In genomic region chr3:194769020-194769643, GRCh38 we compare ENCODE assay signal across 8 cellular contexts.
DNase-seq lines count a peak whose midpoint lies in the region; ATAC-seq and TF ChIP-seq lines count a peak whose summit lies in the region.

No MANE protein-coding gene starts in this region.

- H4K8ac ChIP-seq in mesendoderm (ENCODE audit: low read depth, low read length): no peak overlapping the region

- TF ChIP-seq CTCF in endodermal cell (conservative IDR thresholded peaks at IDR 0.05): no peak

- peak overlapping the region; percentile 93 for H3K56ac ChIP-seq in mesendoderm (ENCODE audit: low read length)

- H3K9ac ChIP-seq in endodermal cell (ENCODE audit: extremely low read depth, low read length, poor library complexity, severe bottlenecking) (no peak overlapping the region), mesendoderm (ENCODE audit: low read length) (peak overlapping the region; percentile 75)

- H3K27me3 Mint-ChIP-seq in endodermal cell (ENCODE audit: insufficient read depth): peaks cover 46% of the 10 kb centered on the region

- no peak overlapping the region for H3K27ac Mint-ChIP-seq in endodermal cell

- no peaks in the 10 kb centered on the region for H3K36me3 ChIP-seq in endodermal cell (ENCODE audit: control insufficient read depth, insufficient read depth, low read length)
- H3K36me3 ChIP-seq in mesendoderm (ENCODE audit: control insufficient read depth, insufficient read depth, low read length): no peaks in the 10 kb centered on the region

- no peak overlapping the region for H4K5ac ChIP-seq in mesendoderm (ENCODE audit: low read length)

- peak overlapping the region; percentile 48 for H3K4ac ChIP-seq in mesendoderm (ENCODE audit: low read depth, low read length)

- no peak overlapping the region for H2BK120ac ChIP-seq in mesendoderm (ENCODE audit: low read depth, low read length)

- peak overlapping the region; percentile 83 for H3K4me3 ChIP-seq in endodermal cell (ENCODE audit: low read length)
- H3K4me3 ChIP-seq in mesendoderm (ENCODE audit: low read length): peak overlapping the region; percentile 61

- no peak overlapping the region for H2BK15ac ChIP-seq in mesendoderm (replicated peaks; ENCODE audit: low read depth)

- H3K9me3 ChIP-seq in endodermal cell (ENCODE audit: control insufficient read depth, low read length): no peaks in the 10 kb centered on the region

- peak overlapping the region; percentile 64 for H3K4me3 Mint-ChIP-seq in endodermal cell

- no peak overlapping the region for H3K23ac ChIP-seq in mesendoderm (ENCODE audit: low read length)

- no peaks in the 10 kb centered on the region for H3K4me1 ChIP-seq in endodermal cell (ENCODE audit: control insufficient read depth, insufficient read depth, low read length)
- peaks cover 2% of the 10 kb centered on the region for H3K4me1 ChIP-seq in mesendoderm (ENCODE audit: control insufficient read depth, low read depth, low read length)

- peaks cover 8% of the 10 kb centered on the region for H3K4me1 Mint-ChIP-seq in endodermal cell

- no peaks in the 10 kb centered on the region for H3K79me1 ChIP-seq in mesendoderm (ENCODE audit: low read length)

- WGBS in endodermal cell (ENCODE audit: insufficient coverage in 1 of 2, insufficient read length in 1 of 2), 2 experiments: 4 to 20% methylated on average over 9 to 16 of the region's 16 CpGs
- no CpG with 5 or more reads among the region's 16 CpGs for WGBS in mesendoderm (ENCODE audit: extremely low coverage, insufficient coverage, low lambda C conversion rate)

- no peaks in the 10 kb centered on the region for H3K79me2 ChIP-seq in mesendoderm (ENCODE audit: control insufficient read depth, insufficient read depth, low read length)

- H3K36me3 Mint-ChIP-seq in endodermal cell (ENCODE audit: low read depth): no peaks in the 10 kb centered on the region

- H3K9me3 Mint-ChIP-seq in endodermal cell: no peaks in the 10 kb centered on the region

- H2BK5ac ChIP-seq in mesendoderm (ENCODE audit: low read length): no peak overlapping the region

- peak; percentile 96 for DNase-seq in CD1c-positive myeloid dendritic cell (ENCODE audit: extremely low spot score)
- peak; percentile 79 for DNase-seq in NK-92 (lab: John Stamatoyannopoulos, UW; ENCODE audit: unreplicated experiment)
- DNase-seq in activated CD8-positive, alpha-beta memory T cell treated with anti-CD3 and anti-CD28 coated beads for 4 hours (ENCODE audit: low read depth in 2 of 2): peak; percentile 78 to 95
- DNase-seq in endodermal cell: peak; percentile 98
- peak; percentile 99 for DNase-seq in mesendoderm
- DNase-seq in stimulated activated CD8-positive, alpha-beta memory T cell treated with anti-CD3 and anti-CD28 coated beads, Interleukin-15, amount 100 ng/mL, for 1 hour (ENCODE audit: low read depth): peak; percentile 83

- H3K27me3 ChIP-seq in endodermal cell (ENCODE audit: control insufficient read depth, insufficient read depth, low read length, poor library complexity, severe bottlenecking) (no peaks in the 10 kb centered on the region), mesendoderm (ENCODE audit: insufficient read depth, low read length, poor library complexity) (no peaks in the 10 kb centered on the region)

- peak overlapping the region; percentile 93 for H3K4me2 ChIP-seq in mesendoderm (ENCODE audit: low read length)

- peak; percentile 96 for ATAC-seq in GM19438 (IDR thresholded peaks at IDR 0.05; ENCODE audit: low read depth, unreplicated experiment)
- ATAC-seq in HG03571 (IDR thresholded peaks at IDR 0.05; ENCODE audit: unreplicated experiment): peak; percentile 98

- no peak overlapping the region for H2AK5ac ChIP-seq in mesendoderm (ENCODE audit: low read length)

- H3K27ac ChIP-seq in endodermal cell (ENCODE audit: low read depth, low read length): no peak overlapping the region
- H3K27ac ChIP-seq in mesendoderm (ENCODE audit: low read depth, low read length): no peak overlapping the region

- no peak overlapping the region for H3K18ac ChIP-seq in mesendoderm (ENCODE audit: low read length)
